ENCODE assay signal across 1 cellular context in the genomic region with DNA sequence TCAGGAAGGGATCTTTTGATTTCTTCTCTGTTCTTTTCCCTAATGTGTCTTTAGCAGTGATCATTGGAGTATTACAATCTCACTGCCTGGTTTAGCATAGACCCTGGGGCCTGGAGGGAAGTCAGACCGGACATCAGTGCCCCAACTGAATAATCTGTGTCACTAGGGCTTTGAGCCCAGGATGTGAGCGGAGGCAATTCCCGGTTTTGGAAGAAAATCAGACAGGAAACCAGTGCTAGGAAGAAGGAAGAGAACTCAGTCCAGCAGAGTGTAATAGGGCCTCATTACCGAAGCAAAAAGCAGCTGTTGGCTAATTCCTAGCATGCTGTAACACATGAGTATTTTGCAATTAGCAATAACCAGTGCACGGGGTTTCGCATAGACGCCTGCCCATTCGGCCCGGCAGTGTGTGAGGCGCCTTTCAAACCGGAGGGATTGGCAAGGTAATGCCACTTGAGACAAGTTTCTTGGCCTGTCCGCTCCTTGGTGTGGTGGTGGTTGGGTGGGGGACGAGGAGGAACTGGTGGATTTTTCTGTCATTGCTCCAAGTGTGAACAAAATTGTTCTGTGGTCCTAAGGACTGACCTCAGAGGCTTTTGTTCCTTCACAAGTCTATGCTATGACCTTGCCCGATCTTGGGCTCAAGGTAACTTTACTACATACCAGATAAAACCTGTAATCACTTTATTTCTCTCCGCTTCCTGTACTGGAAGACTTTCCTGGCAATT.
TF ChIP-seq lines count a peak whose summit lies in the region.

No MANE protein-coding gene starts in this region.

TF ChIP-seq in HepG2, 621 proteins besides CTCF, POLR2A, EP300 and RAD21 (continued from another document and continues in another):
- TF ChIP-seq, protein P1, sequence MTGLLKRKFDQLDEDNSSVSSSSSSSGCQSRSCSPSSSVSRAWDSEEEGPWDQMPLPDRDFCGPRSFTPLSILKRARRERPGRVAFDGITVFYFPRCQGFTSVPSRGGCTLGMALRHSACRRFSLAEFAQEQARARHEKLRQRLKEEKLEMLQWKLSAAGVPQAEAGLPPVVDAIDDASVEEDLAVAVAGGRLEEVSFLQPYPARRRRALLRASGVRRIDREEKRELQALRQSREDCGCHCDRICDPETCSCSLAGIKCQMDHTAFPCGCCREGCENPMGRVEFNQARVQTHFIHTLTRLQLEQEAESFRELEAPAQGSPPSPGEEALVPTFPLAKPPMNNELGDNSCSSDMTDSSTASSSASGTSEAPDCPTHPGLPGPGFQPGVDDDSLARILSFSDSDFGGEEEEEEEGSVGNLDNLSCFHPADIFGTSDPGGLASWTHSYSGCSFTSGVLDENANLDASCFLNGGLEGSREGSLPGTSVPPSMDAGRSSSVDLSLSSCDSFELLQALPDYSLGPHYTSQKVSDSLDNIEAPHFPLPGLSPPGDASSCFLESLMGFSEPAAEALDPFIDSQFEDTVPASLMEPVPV (CRISPR knock-in tag; IDR thresholded peaks at IDR 0.05), result no peak
- TF ChIP-seq TAF15 (IDR thresholded peaks at IDR 0.05; ENCODE audit: low read depth, low read length, poor library complexity, severe bottlenecking) (no peak), ZFAT (CRISPR knock-in tag; conservative IDR thresholded peaks at IDR 0.05) (no peak), ZSCAN9 (CRISPR knock-in tag; IDR thresholded peaks at IDR 0.05; ENCODE audit: borderline replicate concordance) (0 out of 2 replicates have a peak, but pooled peaks have one; percentile 21), ZKSCAN8 (CRISPR knock-in tag; IDR thresholded peaks at IDR 0.05; ENCODE audit: borderline replicate concordance) (no peak), ESRRA (CRISPR knock-in tag; IDR thresholded peaks at IDR 0.05; ENCODE audit: low read depth) (no peak), ZNF83 (CRISPR knock-in tag; IDR thresholded peaks at IDR 0.05; ENCODE audit: borderline replicate concordance) (no peak), FOXK1 (CRISPR knock-in tag; IDR thresholded peaks at IDR 0.05; ENCODE audit: borderline replicate concordance, low read depth) (no peak), ZNF891 (CRISPR knock-in tag; IDR thresholded peaks at IDR 0.05) (no peak), ZNF264 (CRISPR knock-in tag; IDR thresholded peaks at IDR 0.05) (0 out of 2 replicates have a peak, but pooled peaks have one; percentile 64), JARID2 (CRISPR knock-in tag; IDR thresholded peaks at IDR 0.05; ENCODE audit: insufficient replicate concordance) (no peak), TBX3 (IDR thresholded peaks at IDR 0.05; ENCODE audit: borderline replicate concordance) (peak; percentile 24; the same call in 1 of the 2 replicates), ZNF333 (CRISPR knock-in tag; IDR thresholded peaks at IDR 0.05; ENCODE audit: borderline replicate concordance) (no peak), ZSCAN20 (CRISPR knock-in tag; IDR thresholded peaks at IDR 0.05; ENCODE audit: borderline replicate concordance) (no peak), NR2F1 (CRISPR knock-in tag; IDR thresholded peaks at IDR 0.05) (no peak), KMT2A (CRISPR knock-in tag; IDR thresholded peaks at IDR 0.05) (no peak), SP140L (CRISPR knock-in tag; IDR thresholded peaks at IDR 0.05; ENCODE audit: borderline replicate concordance) (no peak), LCORL (IDR thresholded peaks at IDR 0.05) (no peak), LCORL (CRISPR knock-in tag; IDR thresholded peaks at IDR 0.05) (no peak), ERF (CRISPR knock-in tag; IDR thresholded peaks at IDR 0.05) (no peak), ZFP36 (IDR thresholded peaks at IDR 0.05; ENCODE audit: borderline replicate concordance, low read depth, low read length, partially characterized antibody) (no peak)
- TF ChIP-seq, protein P2, sequence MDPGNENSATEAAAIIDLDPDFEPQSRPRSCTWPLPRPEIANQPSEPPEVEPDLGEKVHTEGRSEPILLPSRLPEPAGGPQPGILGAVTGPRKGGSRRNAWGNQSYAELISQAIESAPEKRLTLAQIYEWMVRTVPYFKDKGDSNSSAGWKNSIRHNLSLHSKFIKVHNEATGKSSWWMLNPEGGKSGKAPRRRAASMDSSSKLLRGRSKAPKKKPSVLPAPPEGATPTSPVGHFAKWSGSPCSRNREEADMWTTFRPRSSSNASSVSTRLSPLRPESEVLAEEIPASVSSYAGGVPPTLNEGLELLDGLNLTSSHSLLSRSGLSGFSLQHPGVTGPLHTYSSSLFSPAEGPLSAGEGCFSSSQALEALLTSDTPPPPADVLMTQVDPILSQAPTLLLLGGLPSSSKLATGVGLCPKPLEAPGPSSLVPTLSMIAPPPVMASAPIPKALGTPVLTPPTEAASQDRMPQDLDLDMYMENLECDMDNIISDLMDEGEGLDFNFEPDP (CRISPR knock-in tag; conservative IDR thresholded peaks at IDR 0.05), result no peak
- TF ChIP-seq, protein P3, sequence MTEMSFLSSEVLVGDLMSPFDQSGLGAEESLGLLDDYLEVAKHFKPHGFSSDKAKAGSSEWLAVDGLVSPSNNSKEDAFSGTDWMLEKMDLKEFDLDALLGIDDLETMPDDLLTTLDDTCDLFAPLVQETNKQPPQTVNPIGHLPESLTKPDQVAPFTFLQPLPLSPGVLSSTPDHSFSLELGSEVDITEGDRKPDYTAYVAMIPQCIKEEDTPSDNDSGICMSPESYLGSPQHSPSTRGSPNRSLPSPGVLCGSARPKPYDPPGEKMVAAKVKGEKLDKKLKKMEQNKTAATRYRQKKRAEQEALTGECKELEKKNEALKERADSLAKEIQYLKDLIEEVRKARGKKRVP (CRISPR knock-in tag; IDR thresholded peaks at IDR 0.05), result peak in 1 of 2 experiments; percentile 39; a peak in 1 of 4 replicates
- TF ChIP-seq, protein P4, sequence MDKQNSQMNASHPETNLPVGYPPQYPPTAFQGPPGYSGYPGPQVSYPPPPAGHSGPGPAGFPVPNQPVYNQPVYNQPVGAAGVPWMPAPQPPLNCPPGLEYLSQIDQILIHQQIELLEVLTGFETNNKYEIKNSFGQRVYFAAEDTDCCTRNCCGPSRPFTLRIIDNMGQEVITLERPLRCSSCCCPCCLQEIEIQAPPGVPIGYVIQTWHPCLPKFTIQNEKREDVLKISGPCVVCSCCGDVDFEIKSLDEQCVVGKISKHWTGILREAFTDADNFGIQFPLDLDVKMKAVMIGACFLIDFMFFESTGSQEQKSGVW (CRISPR knock-in tag; IDR thresholded peaks at IDR 0.05; ENCODE audit: borderline replicate concordance), result no peak
- TF ChIP-seq, protein P5, sequence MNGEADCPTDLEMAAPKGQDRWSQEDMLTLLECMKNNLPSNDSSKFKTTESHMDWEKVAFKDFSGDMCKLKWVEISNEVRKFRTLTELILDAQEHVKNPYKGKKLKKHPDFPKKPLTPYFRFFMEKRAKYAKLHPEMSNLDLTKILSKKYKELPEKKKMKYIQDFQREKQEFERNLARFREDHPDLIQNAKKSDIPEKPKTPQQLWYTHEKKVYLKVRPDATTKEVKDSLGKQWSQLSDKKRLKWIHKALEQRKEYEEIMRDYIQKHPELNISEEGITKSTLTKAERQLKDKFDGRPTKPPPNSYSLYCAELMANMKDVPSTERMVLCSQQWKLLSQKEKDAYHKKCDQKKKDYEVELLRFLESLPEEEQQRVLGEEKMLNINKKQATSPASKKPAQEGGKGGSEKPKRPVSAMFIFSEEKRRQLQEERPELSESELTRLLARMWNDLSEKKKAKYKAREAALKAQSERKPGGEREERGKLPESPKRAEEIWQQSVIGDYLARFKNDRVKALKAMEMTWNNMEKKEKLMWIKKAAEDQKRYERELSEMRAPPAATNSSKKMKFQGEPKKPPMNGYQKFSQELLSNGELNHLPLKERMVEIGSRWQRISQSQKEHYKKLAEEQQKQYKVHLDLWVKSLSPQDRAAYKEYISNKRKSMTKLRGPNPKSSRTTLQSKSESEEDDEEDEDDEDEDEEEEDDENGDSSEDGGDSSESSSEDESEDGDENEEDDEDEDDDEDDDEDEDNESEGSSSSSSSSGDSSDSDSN (CRISPR knock-in tag; IDR thresholded peaks at IDR 0.05), result peak; percentile 39; the same call in 1 of the 2 replicates
- TF ChIP-seq, protein P6, sequence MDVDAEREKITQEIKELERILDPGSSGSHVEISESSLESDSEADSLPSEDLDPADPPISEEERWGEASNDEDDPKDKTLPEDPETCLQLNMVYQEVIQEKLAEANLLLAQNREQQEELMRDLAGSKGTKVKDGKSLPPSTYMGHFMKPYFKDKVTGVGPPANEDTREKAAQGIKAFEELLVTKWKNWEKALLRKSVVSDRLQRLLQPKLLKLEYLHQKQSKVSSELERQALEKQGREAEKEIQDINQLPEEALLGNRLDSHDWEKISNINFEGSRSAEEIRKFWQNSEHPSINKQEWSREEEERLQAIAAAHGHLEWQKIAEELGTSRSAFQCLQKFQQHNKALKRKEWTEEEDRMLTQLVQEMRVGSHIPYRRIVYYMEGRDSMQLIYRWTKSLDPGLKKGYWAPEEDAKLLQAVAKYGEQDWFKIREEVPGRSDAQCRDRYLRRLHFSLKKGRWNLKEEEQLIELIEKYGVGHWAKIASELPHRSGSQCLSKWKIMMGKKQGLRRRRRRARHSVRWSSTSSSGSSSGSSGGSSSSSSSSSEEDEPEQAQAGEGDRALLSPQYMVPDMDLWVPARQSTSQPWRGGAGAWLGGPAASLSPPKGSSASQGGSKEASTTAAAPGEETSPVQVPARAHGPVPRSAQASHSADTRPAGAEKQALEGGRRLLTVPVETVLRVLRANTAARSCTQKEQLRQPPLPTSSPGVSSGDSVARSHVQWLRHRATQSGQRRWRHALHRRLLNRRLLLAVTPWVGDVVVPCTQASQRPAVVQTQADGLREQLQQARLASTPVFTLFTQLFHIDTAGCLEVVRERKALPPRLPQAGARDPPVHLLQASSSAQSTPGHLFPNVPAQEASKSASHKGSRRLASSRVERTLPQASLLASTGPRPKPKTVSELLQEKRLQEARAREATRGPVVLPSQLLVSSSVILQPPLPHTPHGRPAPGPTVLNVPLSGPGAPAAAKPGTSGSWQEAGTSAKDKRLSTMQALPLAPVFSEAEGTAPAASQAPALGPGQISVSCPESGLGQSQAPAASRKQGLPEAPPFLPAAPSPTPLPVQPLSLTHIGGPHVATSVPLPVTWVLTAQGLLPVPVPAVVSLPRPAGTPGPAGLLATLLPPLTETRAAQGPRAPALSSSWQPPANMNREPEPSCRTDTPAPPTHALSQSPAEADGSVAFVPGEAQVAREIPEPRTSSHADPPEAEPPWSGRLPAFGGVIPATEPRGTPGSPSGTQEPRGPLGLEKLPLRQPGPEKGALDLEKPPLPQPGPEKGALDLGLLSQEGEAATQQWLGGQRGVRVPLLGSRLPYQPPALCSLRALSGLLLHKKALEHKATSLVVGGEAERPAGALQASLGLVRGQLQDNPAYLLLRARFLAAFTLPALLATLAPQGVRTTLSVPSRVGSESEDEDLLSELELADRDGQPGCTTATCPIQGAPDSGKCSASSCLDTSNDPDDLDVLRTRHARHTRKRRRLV (CRISPR knock-in tag; IDR thresholded peaks at IDR 0.05), result no peak
- TF ChIP-seq, protein P7, sequence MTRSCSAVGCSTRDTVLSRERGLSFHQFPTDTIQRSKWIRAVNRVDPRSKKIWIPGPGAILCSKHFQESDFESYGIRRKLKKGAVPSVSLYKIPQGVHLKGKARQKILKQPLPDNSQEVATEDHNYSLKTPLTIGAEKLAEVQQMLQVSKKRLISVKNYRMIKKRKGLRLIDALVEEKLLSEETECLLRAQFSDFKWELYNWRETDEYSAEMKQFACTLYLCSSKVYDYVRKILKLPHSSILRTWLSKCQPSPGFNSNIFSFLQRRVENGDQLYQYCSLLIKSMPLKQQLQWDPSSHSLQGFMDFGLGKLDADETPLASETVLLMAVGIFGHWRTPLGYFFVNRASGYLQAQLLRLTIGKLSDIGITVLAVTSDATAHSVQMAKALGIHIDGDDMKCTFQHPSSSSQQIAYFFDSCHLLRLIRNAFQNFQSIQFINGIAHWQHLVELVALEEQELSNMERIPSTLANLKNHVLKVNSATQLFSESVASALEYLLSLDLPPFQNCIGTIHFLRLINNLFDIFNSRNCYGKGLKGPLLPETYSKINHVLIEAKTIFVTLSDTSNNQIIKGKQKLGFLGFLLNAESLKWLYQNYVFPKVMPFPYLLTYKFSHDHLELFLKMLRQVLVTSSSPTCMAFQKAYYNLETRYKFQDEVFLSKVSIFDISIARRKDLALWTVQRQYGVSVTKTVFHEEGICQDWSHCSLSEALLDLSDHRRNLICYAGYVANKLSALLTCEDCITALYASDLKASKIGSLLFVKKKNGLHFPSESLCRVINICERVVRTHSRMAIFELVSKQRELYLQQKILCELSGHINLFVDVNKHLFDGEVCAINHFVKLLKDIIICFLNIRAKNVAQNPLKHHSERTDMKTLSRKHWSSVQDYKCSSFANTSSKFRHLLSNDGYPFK (CRISPR knock-in tag; IDR thresholded peaks at IDR 0.05; ENCODE audit: borderline replicate concordance), result no peak
- TF ChIP-seq, protein P8, sequence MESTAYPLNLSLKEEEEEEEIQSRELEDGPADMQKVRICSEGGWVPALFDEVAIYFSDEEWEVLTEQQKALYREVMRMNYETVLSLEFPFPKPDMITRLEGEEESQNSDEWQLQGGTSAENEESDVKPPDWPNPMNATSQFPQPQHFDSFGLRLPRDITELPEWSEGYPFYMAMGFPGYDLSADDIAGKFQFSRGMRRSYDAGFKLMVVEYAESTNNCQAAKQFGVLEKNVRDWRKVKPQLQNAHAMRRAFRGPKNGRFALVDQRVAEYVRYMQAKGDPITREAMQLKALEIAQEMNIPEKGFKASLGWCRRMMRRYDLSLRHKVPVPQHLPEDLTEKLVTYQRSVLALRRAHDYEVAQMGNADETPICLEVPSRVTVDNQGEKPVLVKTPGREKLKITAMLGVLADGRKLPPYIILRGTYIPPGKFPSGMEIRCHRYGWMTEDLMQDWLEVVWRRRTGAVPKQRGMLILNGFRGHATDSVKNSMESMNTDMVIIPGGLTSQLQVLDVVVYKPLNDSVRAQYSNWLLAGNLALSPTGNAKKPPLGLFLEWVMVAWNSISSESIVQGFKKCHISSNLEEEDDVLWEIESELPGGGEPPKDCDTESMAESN (CRISPR knock-in tag; conservative IDR thresholded peaks at IDR 0.05), result no peak; the same call in 1 of the 2 replicates
- TF ChIP-seq, protein P9, sequence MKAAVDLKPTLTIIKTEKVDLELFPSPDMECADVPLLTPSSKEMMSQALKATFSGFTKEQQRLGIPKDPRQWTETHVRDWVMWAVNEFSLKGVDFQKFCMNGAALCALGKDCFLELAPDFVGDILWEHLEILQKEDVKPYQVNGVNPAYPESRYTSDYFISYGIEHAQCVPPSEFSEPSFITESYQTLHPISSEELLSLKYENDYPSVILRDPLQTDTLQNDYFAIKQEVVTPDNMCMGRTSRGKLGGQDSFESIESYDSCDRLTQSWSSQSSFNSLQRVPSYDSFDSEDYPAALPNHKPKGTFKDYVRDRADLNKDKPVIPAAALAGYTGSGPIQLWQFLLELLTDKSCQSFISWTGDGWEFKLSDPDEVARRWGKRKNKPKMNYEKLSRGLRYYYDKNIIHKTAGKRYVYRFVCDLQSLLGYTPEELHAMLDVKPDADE (CRISPR knock-in tag; IDR thresholded peaks at IDR 0.05), result no peak
- TF ChIP-seq, protein P10, sequence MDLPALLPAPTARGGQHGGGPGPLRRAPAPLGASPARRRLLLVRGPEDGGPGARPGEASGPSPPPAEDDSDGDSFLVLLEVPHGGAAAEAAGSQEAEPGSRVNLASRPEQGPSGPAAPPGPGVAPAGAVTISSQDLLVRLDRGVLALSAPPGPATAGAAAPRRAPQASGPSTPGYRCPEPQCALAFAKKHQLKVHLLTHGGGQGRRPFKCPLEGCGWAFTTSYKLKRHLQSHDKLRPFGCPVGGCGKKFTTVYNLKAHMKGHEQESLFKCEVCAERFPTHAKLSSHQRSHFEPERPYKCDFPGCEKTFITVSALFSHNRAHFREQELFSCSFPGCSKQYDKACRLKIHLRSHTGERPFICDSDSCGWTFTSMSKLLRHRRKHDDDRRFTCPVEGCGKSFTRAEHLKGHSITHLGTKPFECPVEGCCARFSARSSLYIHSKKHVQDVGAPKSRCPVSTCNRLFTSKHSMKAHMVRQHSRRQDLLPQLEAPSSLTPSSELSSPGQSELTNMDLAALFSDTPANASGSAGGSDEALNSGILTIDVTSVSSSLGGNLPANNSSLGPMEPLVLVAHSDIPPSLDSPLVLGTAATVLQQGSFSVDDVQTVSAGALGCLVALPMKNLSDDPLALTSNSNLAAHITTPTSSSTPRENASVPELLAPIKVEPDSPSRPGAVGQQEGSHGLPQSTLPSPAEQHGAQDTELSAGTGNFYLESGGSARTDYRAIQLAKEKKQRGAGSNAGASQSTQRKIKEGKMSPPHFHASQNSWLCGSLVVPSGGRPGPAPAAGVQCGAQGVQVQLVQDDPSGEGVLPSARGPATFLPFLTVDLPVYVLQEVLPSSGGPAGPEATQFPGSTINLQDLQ (CRISPR knock-in tag; IDR thresholded peaks at IDR 0.05), result no peak
